Comparison of ENCODE assay signal across 8 cellular contexts in genomic region chr11:62621567-62622470, GRCh38. TPM values are rescaled to one million over a fixed set of nuclear protein-coding genes. Genes with fewer than 3 reads are reported as not detected.
DNase-seq lines count a peak whose midpoint lies in the region; ATAC-seq, FAIRE-seq and TF ChIP-seq lines count a peak whose summit lies in the region.

TSS of gene B3GAT3 (minus strand) at chr11:62621986. CDS start at chr11:62621947, 39 bp downstream.

- peak; percentile 99 for FAIRE-seq in GM12892 (lab: Jason Lieb, UNC)

- H3K4me1 ChIP-seq in adrenal gland (replicated peaks in 1 of 2), result peaks cover 0 to 18% of the 10 kb centered on the region in 2 donors
- peaks cover 4 to 27% (median 21%) of the 10 kb centered on the region in 9 donors for H3K4me1 ChIP-seq in heart right ventricle
- peaks cover 11 to 20% (median 17%) of the 10 kb centered on the region in 4 donors for H3K4me1 ChIP-seq in upper lobe of left lung

- TF ChIP-seq CTCF in adrenal gland (IDR thresholded peaks at IDR 0.05) (peak in 4 of 6 experiments; percentile 24 to 45 (median 28)), heart right ventricle (IDR thresholded peaks at IDR 0.05) (peak in 3 of 9 donors; percentile 9 to 11 (median 9)), upper lobe of left lung (IDR thresholded peaks at IDR 0.05) (peak in 5 of 6 experiments; percentile 12 to 59 (median 41))

- peaks cover 0 to 27% of the 10 kb centered on the region in 2 donors for H3K36me3 ChIP-seq in adrenal gland (replicated peaks in 1 of 2)
- peaks cover 0 to 42% (median 21%) of the 10 kb centered on the region in 9 donors for H3K36me3 ChIP-seq in heart right ventricle
- H3K36me3 ChIP-seq in upper lobe of left lung, result peaks cover 18 to 29% (median 24%) of the 10 kb centered on the region in 4 donors

- DNase-seq in GM12892 (ENCODE audit: insufficient read length) (peak; percentile 99), NCI-H146 (lab: John Stamatoyannopoulos, UW) (peak; percentile 99), T-helper 1 cell (peak; percentile 94 to 97 (median 97)), adrenal gland (peak; percentile 98 to 99 (median 99)), heart right ventricle (peak; percentile 96 to 98), posterior cingulate gyrus (peak; percentile 97 to 100 (median 98)), upper lobe of left lung (peak; percentile 99 to 100)

- peak; percentile 87 for TF ChIP-seq POLR2A in GM12892 (IDR thresholded peaks at IDR 0.05; ENCODE audit: low read depth, low read length)
- TF ChIP-seq POLR2A in adrenal gland (IDR thresholded peaks at IDR 0.05), result peak; percentile 65 to 80
- peak in 2 of 4 donors; percentile 65 to 87 for TF ChIP-seq POLR2A in upper lobe of left lung (IDR thresholded peaks at IDR 0.05)

- H3K27ac ChIP-seq in adrenal gland (peak within 1 kb of the TSS; percentile 61 to 96 (median 85)), heart right ventricle (peak within 1 kb of the TSS; percentile 44 to 95 (median 89)), upper lobe of left lung (peak within 1 kb of the TSS; percentile 82 to 90 (median 87))

- H3K27me3 ChIP-seq in adrenal gland, result no peaks in the 10 kb centered on the region
- H3K27me3 ChIP-seq in heart right ventricle, result no peaks in the 10 kb centered on the region
- H3K27me3 ChIP-seq in upper lobe of left lung, result no peaks in the 10 kb centered on the region

- ATAC-seq in HG02852 (IDR thresholded peaks at IDR 0.05; ENCODE audit: unreplicated experiment) (peak; percentile 92), heart right ventricle (peak; percentile 97 to 99 (median 98)), upper lobe of left lung (ENCODE audit: low FRiP score in 2 of 2) (peak; percentile 99)

- TF ChIP-seq EP300 in upper lobe of left lung (IDR thresholded peaks at IDR 0.05), result peak in 3 of 4 donors; percentile 88 to 94 (median 93)

- H3K4me3 ChIP-seq in adrenal gland (peak within 1 kb of the TSS; percentile 40 to 87 (median 50)), heart right ventricle (peak within 1 kb of the TSS; percentile 50 to 92 (median 74)), upper lobe of left lung (peak within 1 kb of the TSS; percentile 67 to 75 (median 70))

- no peaks in the 10 kb centered on the region for H3K9me3 ChIP-seq in adrenal gland (replicated peaks in 1 of 3)
- H3K9me3 ChIP-seq in heart right ventricle, result no peaks in the 10 kb centered on the region
- no peaks in the 10 kb centered on the region for H3K9me3 ChIP-seq in upper lobe of left lung

- WGBS in adrenal gland, 4 donors, result 1 to 2% (median 1%) methylated on average over 23 to 77 of the region's 77 CpGs
- 1% methylated on average over 61 to 77 of the region's 77 CpGs for WGBS in heart right ventricle, 2 donors
- 1% methylated on average over 24 to 64 of the region's 77 CpGs for WGBS in upper lobe of left lung, 2 donors

- intact Hi-C loops in adrenal gland (cut with DNase I) (no loop called here), heart right ventricle (cut with DNase I) (loop anchor here in 3 of 10 donors (1.0 to 2.0 kb wide), 3 partner anchors 21 to 31 kb away; partner anchors contain the start of genes GANAB (in 2 of the 3) and TUT1 (in 1 of the 3)), posterior cingulate gyrus (cut with DNase I) (loop anchor here (1.0 to 5.0 kb wide), 4 partner anchors 9 to 50 kb away; partner anchors contain the start of genes EEF1G, GANAB, MTA2 and ROM1)

RNA-seq across cellular contexts. Expression of gene B3GAT3, which starts in this region (rescaled TPM):
- 13.6 TPM for polyA plus RNA-seq in GM12892 (2012; ENCODE audit: missing spikeins)
- total RNA-seq in adrenal gland (10 to 100 TPM; 25.3 to 56.6 (median 33.9) TPM), heart right ventricle (10 to 100 TPM in 7 of 10 donors, 1 to 10 TPM in 3; 6.8 to 20.7 (median 10.6) TPM), upper lobe of left lung (10 to 100 TPM; 21.3 to 43.9 (median 37.9) TPM)
- polyA plus RNA-seq in adrenal gland (10 to 100 TPM in 2 of 3 donors, 1 to 10 TPM in 1; 5.9 to 83.3 (median 60.6) TPM), heart right ventricle (10 to 100 TPM; 29.5 to 41.2 TPM)

Comparison
In these comparisons a context has a peak if more than half of its experiments do, and no peak if none do; other contexts are left out.
1. Peak in every context shown above with its lines: DNase-seq, ATAC-seq, H3K4me3 ChIP-seq and H3K27ac ChIP-seq.